ENCODE assay signal across 8 cellular contexts in the genomic region with DNA sequence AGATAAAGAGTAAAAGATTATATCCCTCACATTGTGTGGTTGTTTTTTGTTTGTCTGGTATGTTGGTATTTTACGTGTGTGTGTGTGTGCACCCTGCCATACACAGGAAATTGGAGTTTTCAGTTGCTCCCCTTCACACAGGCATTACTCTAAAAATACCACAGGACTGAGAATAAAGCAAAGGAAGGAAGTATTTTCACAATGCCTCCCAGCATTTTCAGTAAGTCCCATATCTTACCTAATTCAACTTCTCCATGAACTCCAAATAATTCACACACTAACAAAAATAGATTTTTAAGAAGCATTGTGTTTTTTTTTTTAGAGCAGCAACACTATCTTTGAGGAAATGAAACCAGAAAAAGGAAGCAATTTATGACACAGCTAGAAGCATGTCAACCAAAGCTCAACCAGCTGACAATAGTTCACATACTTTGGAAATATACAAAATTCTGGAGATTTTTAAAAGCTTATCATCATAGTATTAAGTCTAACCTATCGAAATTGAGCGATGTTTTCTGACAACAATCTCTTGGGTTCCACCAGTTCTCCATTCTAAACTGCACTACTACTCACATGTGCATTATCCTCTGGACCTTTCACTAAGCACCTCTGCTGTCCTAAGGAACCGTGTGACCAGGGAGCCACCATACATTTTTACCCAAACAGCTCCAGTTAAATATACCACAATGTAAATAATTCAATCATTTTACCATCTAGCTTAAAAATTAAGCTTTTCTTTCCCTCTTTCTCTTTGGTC. TPM values are rescaled to one million over a fixed set of nuclear protein-coding genes. Genes with fewer than 3 reads are reported as not detected.
DNase-seq lines count a peak whose midpoint lies in the region; ATAC-seq, FAIRE-seq and TF ChIP-seq lines count a peak whose summit lies in the region.

No MANE protein-coding gene starts in this region.

- H3K27me3 ChIP-seq in endocrine pancreas (ENCODE audit: control insufficient read depth, insufficient read depth, low read length) = no peaks in the 10 kb centered on the region
- H3K27me3 ChIP-seq in sigmoid colon = no peaks in the 10 kb centered on the region

- TF ChIP-seq EP300 in sigmoid colon (IDR thresholded peaks at IDR 0.05) = no peak

- peaks cover 29% of the 10 kb centered on the region for H4K20me1 ChIP-seq in OCI-LY7 (ENCODE audit: insufficient read depth, low read length)

- no TSS peak for BruUV-seq in OCI-LY7 (replicated peaks; lab: Mats Ljungman, UMichigan)

- peak overlapping the region; percentile 51 for H3K9ac ChIP-seq in endocrine pancreas (ENCODE audit: control insufficient read depth, insufficient read depth, low read length)

- peak; percentile 79 for FAIRE-seq in GM18507 (lab: Jason Lieb, UNC)

- peaks cover 98% of the 10 kb centered on the region for H3K79me2 ChIP-seq in OCI-LY7 (ENCODE audit: insufficient read depth, low read depth, low read length)

- DNase-seq in GM18507 (ENCODE audit: extremely low spot score, insufficient read length, low read depth) = no peak
- DNase-seq in OCI-LY7 (ENCODE audit: low spot score) = peak; percentile 76
- no peak for DNase-seq in sigmoid colon
- DNase-seq in stimulated activated CD4-positive, alpha-beta T cell treated with anti-CD3 and anti-CD28 coated beads, Interleukin-2, amount 100 ng/mL, for 24 hours = no peak
- no peak for DNase-seq in dedifferentiated amniotic fluid mesenchymal stem cell (ENCODE audit: extremely low spot score)
- DNase-seq in GDM1 (lab: John Stamatoyannopoulos, UW) = no peak

- peaks cover 7% of the 10 kb centered on the region; the same call in 1 of the 2 replicates for H3K9me3 ChIP-seq in OCI-LY7 (ENCODE audit: low read length)
- H3K9me3 ChIP-seq in endocrine pancreas (ENCODE audit: control insufficient read depth, low read length) = no peaks in the 10 kb centered on the region
- no peaks in the 10 kb centered on the region for H3K9me3 ChIP-seq in sigmoid colon

- H3K4me1 ChIP-seq in OCI-LY7 (ENCODE audit: insufficient read depth, low read length, poor library complexity, severe bottlenecking) = peaks cover 72% of the 10 kb centered on the region
- H3K4me1 ChIP-seq in endocrine pancreas (ENCODE audit: control insufficient read depth, insufficient read depth, low read length) = peaks cover 28% of the 10 kb centered on the region
- H3K4me1 ChIP-seq in sigmoid colon = peaks cover 0 to 44% (median 36%) of the 10 kb centered on the region in 4 donors

- TF ChIP-seq CTCF in OCI-LY7 (conservative IDR thresholded peaks at IDR 0.05; ENCODE audit: low read length) = no peak
- no peak for TF ChIP-seq CTCF in sigmoid colon (IDR thresholded peaks at IDR 0.05)

- WGBS in sigmoid colon, 2 donors = 19 to 35% methylated on average over 4 of the region's 4 CpGs

- POLR2A ChIA-PET in OCI-LY7 (lab: Charles Lee) = interaction anchor here (0.5 to 11.5 kb wide), 34 partner anchors 8 to 1595 kb away, joined by 3 to 242 read pairs (median 4); partner anchors contain the start of gene PM20D2

- no peak for TF ChIP-seq POLR2A in sigmoid colon (IDR thresholded peaks at IDR 0.05)

- H3K36me3 ChIP-seq in OCI-LY7 (ENCODE audit: insufficient read depth, low read length) (peaks cover 56% of the 10 kb centered on the region), endocrine pancreas (ENCODE audit: control insufficient read depth, insufficient read depth, low read length) (no peaks in the 10 kb centered on the region), sigmoid colon (no peaks in the 10 kb centered on the region)

- H2AFZ ChIP-seq in OCI-LY7 (ENCODE audit: low read length) = no peak overlapping the region

- CTCF ChIA-PET in OCI-LY7 (lab: Charles Lee; ENCODE audit: unreplicated experiment) = interaction anchor here (1.0 to 1.1 kb wide), 3 partner anchors 9 to 38 kb away, joined by 3 to 5 read pairs (median 4); no protein-coding TSS in a partner anchor

- H3K4me3 ChIP-seq in OCI-LY7 (ENCODE audit: low read depth, low read length, poor library complexity, severe bottlenecking) (peak overlapping the region; percentile 78), endocrine pancreas (ENCODE audit: control insufficient read depth, insufficient read depth, low read length) (peak overlapping the region; percentile 66), sigmoid colon (peak overlapping the region in 2 of 4 donors; percentile 65 to 71)

- peak overlapping the region; percentile 99 for H3K27ac ChIP-seq in OCI-LY7 (ENCODE audit: low read depth, low read length, poor library complexity, severe bottlenecking)
- peak overlapping the region in 3 of 4 donors; percentile 6 to 99 (median 94) for H3K27ac ChIP-seq in sigmoid colon

- peak; percentile 34 for ATAC-seq in HG02623 (IDR thresholded peaks at IDR 0.05; ENCODE audit: unreplicated experiment)

- peak overlapping the region; percentile 75 for H3K4me2 ChIP-seq in OCI-LY7 (ENCODE audit: low read length)

- H3K9me2 ChIP-seq in OCI-LY7 (ENCODE audit: insufficient read depth, low read length) = no peaks in the 10 kb centered on the region

- intact Hi-C loops in OCI-LY7 (cut with micrococcal nuclease; ENCODE audit: unreplicated experiment) = loop anchor here (5.0 to 10.0 kb wide), 3 partner anchors 947 to 1443 kb away; partner anchors contain the start of genes BACH2 and CNR1
- intact Hi-C loops in sigmoid colon (cut with DNase I) = loop anchor here (5.0 to 10.0 kb wide), 5 partner anchors 228 to 484 kb away; partner anchors contain the start of gene PNRC1

RNA-seq across cellular contexts. Expression of gene UBE2J1, which starts 2.1 kb away (rescaled TPM):
- 117 and 123 TPM in 2 replicates for total RNA-seq in OCI-LY7 (2014; rRNA removed; shearing (Covaris generic))
- total RNA-seq in OCI-LY7 (2022) (243 and 265 TPM in 2 replicates), sigmoid colon (10 to 100 TPM; 29.5 to 36.7 (median 33.8) TPM)
- polyA plus RNA-seq in sigmoid colon = 10 to 100 TPM; 31.6 to 50.4 (median 40.8) TPM

RNA-seq across cellular contexts. Expression of gene GABRR2, which starts 35.4 kb away (rescaled TPM):
- 5.2 and 7.8 TPM in 2 replicates for total RNA-seq in OCI-LY7 (2014; rRNA removed; shearing (Covaris generic))
- 6.7 and 7.0 TPM in 2 replicates for total RNA-seq in OCI-LY7 (2022)
- total RNA-seq in sigmoid colon = 1 to 10 TPM in 2 of 4 donors, under 1 TPM in 2; 0.36 to 2.8 (median 1.2) TPM
- polyA plus RNA-seq in sigmoid colon = under 1 TPM in 1 of 3 donors, not detected in 2; 0.52 TPM
